8 cellular contexts compared by ENCODE assay signal in the genomic region with DNA sequence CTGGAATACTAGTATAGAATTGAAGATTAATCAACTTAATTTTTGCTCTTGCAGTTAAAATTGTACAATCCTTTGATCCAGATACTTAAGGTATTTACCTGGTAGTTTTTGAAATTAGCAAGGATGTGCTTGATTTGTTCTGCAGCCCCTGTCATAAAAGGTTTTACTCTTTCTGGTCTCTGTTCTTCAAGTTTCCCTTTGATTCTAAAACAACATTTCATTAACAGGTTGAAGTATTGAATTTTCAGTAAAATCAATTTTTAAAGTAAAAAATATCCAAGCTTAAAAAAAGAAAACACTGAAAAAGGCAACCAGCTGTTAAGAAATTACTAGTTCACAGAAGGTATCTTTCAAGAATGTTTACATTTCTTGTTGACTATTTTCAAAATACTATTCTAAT. TPM values are rescaled to one million over a fixed set of nuclear protein-coding genes. Genes with fewer than 3 reads are reported as not detected.
DNase-seq lines count a peak whose midpoint lies in the region; TF ChIP-seq lines count a peak whose summit lies in the region.

No MANE protein-coding gene starts in this region.

- DNase-seq in T-helper 2 cell treated with Interferon-gamma antibody and Interleukin-4, amounts not matched to agents 5 μg/mL and 100 μg/mL, for 36 hours (ENCODE audit: low spot score), result no peak
- DNase-seq in T-helper 2 cell (no peak), immature natural killer cell (no peak), stomach (no peak), WERI-Rb-1 (no peak), HK-2 (ENCODE audit: unreplicated experiment) (no peak), CD1c-positive myeloid dendritic cell (ENCODE audit: extremely low spot score) (no peak)

- H3K27me3 ChIP-seq in stomach, result no peaks in the 10 kb centered on the region
- H3K27me3 ChIP-seq in WERI-Rb-1 (ENCODE audit: insufficient read depth, low read depth, severe bottlenecking), result no peaks in the 10 kb centered on the region

- H3K36me3 ChIP-seq in stomach (peaks cover 46 to 61% (median 60%) of the 10 kb centered on the region in 4 donors), WERI-Rb-1 (peaks cover 59% of the 10 kb centered on the region)

- peaks cover 70% of the 10 kb centered on the region for H3K36me3 Mint-ChIP-seq in T-helper 2 cell treated with Interferon-gamma antibody and Interleukin-4, amounts not matched to agents 5 μg/mL and 100 μg/mL, for 36 hours (ENCODE audit: low read depth)
- peaks cover 35% of the 10 kb centered on the region for H3K36me3 Mint-ChIP-seq in activated naive CD8-positive, alpha-beta T cell
- peaks cover 12 to 41% (median 21%) of the 10 kb centered on the region in 3 donors for H3K36me3 Mint-ChIP-seq in immature natural killer cell

- H3K4me3 ChIP-seq in stomach (peak overlapping the region; percentile 64 to 100 (median 88)), WERI-Rb-1 (ENCODE audit: low read depth, low read length) (no peak overlapping the region)

- H3K27ac ChIP-seq in stomach (peak overlapping the region in 4 of 5 donors; percentile 100), WERI-Rb-1 (no peak overlapping the region)

- no peak for TF ChIP-seq POLR2A in stomach (IDR thresholded peaks at IDR 0.05)

- H3K9me3 Mint-ChIP-seq in T-helper 2 cell treated with Interferon-gamma antibody and Interleukin-4, amounts not matched to agents 5 μg/mL and 100 μg/mL, for 36 hours, result no peaks in the 10 kb centered on the region
- no peaks in the 10 kb centered on the region for H3K9me3 Mint-ChIP-seq in activated naive CD8-positive, alpha-beta T cell (ENCODE audit: low read depth)
- H3K9me3 Mint-ChIP-seq in immature natural killer cell, result no peaks in the 10 kb centered on the region

- no peaks in the 10 kb centered on the region for H3K9me3 ChIP-seq in stomach
- H3K9me3 ChIP-seq in WERI-Rb-1 (ENCODE audit: severe bottlenecking), result no peaks in the 10 kb centered on the region

- peak overlapping the region; percentile 100 for H3K4me3 Mint-ChIP-seq in T-helper 2 cell treated with Interferon-gamma antibody and Interleukin-4, amounts not matched to agents 5 μg/mL and 100 μg/mL, for 36 hours
- peak overlapping the region; percentile 99 for H3K4me3 Mint-ChIP-seq in activated naive CD8-positive, alpha-beta T cell
- H3K4me3 Mint-ChIP-seq in immature natural killer cell, result peak overlapping the region; percentile 95 to 98 (median 97)

- no peak for TF ChIP-seq EP300 in stomach (IDR thresholded peaks at IDR 0.05)

- H3K27me3 Mint-ChIP-seq in T-helper 2 cell treated with Interferon-gamma antibody and Interleukin-4, amounts not matched to agents 5 μg/mL and 100 μg/mL, for 36 hours (ENCODE audit: low read depth), result no peaks in the 10 kb centered on the region
- H3K27me3 Mint-ChIP-seq in activated naive CD8-positive, alpha-beta T cell, result no peaks in the 10 kb centered on the region
- H3K27me3 Mint-ChIP-seq in immature natural killer cell (ENCODE audit: low read depth in 3 of 3), result peaks cover 16 to 48% (median 20%) of the 10 kb centered on the region in 3 donors

- TF ChIP-seq CTCF in stomach (IDR thresholded peaks at IDR 0.05), result no peak
- TF ChIP-seq CTCF in WERI-Rb-1 (IDR thresholded peaks at IDR 0.05; ENCODE audit: low read depth, low read length), result no peak

- peak overlapping the region; percentile 99 for H3K27ac Mint-ChIP-seq in T-helper 2 cell treated with Interferon-gamma antibody and Interleukin-4, amounts not matched to agents 5 μg/mL and 100 μg/mL, for 36 hours
- H3K27ac Mint-ChIP-seq in activated naive CD8-positive, alpha-beta T cell, result peak overlapping the region; percentile 100
- peak overlapping the region; percentile 98 to 100 (median 100) for H3K27ac Mint-ChIP-seq in immature natural killer cell

- peaks cover 55% of the 10 kb centered on the region for H3K4me1 Mint-ChIP-seq in T-helper 2 cell treated with Interferon-gamma antibody and Interleukin-4, amounts not matched to agents 5 μg/mL and 100 μg/mL, for 36 hours (ENCODE audit: low read depth)
- peaks cover 67% of the 10 kb centered on the region for H3K4me1 Mint-ChIP-seq in activated naive CD8-positive, alpha-beta T cell (ENCODE audit: low read depth)
- H3K4me1 Mint-ChIP-seq in immature natural killer cell, result peaks cover 75 to 87% of the 10 kb centered on the region in 2 donors

- intact Hi-C loops in stomach (cut with DNase I; ENCODE audit: low total_unique reads), result no loop called here

- peaks cover 52 to 76% (median 63%) of the 10 kb centered on the region in 4 donors for H3K4me1 ChIP-seq in stomach

RNA-seq across cellular contexts. Expression of gene TPT1, which starts 1.6 kb away (rescaled TPM):
- polyA plus RNA-seq in immature natural killer cell, result 1,000 to 10,000 TPM; 1,111 to 3,245 (median 1,774) TPM
- 1,000 to 10,000 TPM; 1,648 to 4,994 (median 2,507) TPM for total RNA-seq in stomach
- over 10,000 TPM in 2 of 3 donors, 1,000 to 10,000 TPM in 1; 7,500 to 11,714 (median 10,124) TPM for polyA plus RNA-seq in stomach
